ENCODE assay signal across 8 cellular contexts in genomic region chr20:2692036-2692885, GRCh38. TPM values are rescaled to one million over a fixed set of nuclear protein-coding genes. Genes with fewer than 3 reads are reported as not detected.
DNase-seq lines count a peak whose midpoint lies in the region; ATAC-seq, FAIRE-seq and TF ChIP-seq lines count a peak whose summit lies in the region.

TSS of gene EBF4 (plus strand) at chr20:2692780. CDS start at chr20:2693646, 866 bp downstream.

- peak within 1 kb of the TSS; percentile 69 to 91 (median 86) for H3K27ac ChIP-seq in heart left ventricle

- peak; percentile 11 for ATAC-seq in activated naive CD8-positive, alpha-beta T cell treated with anti-CD3 and anti-CD28 coated beads, Interleukin-2, amount 50 U/mL, for 24 hours
- ATAC-seq in heart left ventricle (peak; percentile 21 to 68 (median 46)), GM18505 (IDR thresholded peaks at IDR 0.05; ENCODE audit: unreplicated experiment) (no peak)

- peaks cover 46% of the 10 kb centered on the region for H3K27me3 Mint-ChIP-seq in activated naive CD8-positive, alpha-beta T cell treated with anti-CD3 and anti-CD28 coated beads, Interleukin-2, amount 50 U/mL, for 24 hours
- peaks cover 64% of the 10 kb centered on the region for H3K27me3 Mint-ChIP-seq in osteocyte (ENCODE audit: unreplicated experiment)

- peaks cover 0 to 22% (median 4%) of the 10 kb centered on the region in 12 donors for H3K4me1 ChIP-seq in heart left ventricle

- no peaks in the 10 kb centered on the region for H3K36me3 ChIP-seq in heart left ventricle

- H3K9me3 ChIP-seq in heart left ventricle, result no peaks in the 10 kb centered on the region

- H3K9me3 Mint-ChIP-seq in activated naive CD8-positive, alpha-beta T cell treated with anti-CD3 and anti-CD28 coated beads, Interleukin-2, amount 50 U/mL, for 24 hours, result no peaks in the 10 kb centered on the region
- H3K9me3 Mint-ChIP-seq in osteocyte (ENCODE audit: unreplicated experiment), result no peaks in the 10 kb centered on the region

- intact Hi-C loops in heart left ventricle (cut with DNase I), result loop anchor here in 5 of 10 donors (5.0 to 10.0 kb wide), 4 partner anchors 50 to 163 kb away; partner anchors contain the start of genes PCED1A (in 2 of the 5) and VPS16 (in 2 of the 5)

- no peak for TF ChIP-seq POLR2A in GM12892 (IDR thresholded peaks at IDR 0.05; ENCODE audit: low read depth, low read length)
- peak in 1 of 2 donors; percentile 72 for TF ChIP-seq POLR2A in heart left ventricle (IDR thresholded peaks at IDR 0.05)
- TF ChIP-seq POLR2A in GM18505 (IDR thresholded peaks at IDR 0.05; ENCODE audit: borderline replicate concordance, extremely low read depth, insufficient read depth, insufficient read length), result no peak
- no peak for TF ChIP-seq POLR2A in H54 (IDR thresholded peaks at IDR 0.05; ENCODE audit: low read depth, low read length)

- 2 to 9% (median 4%) methylated on average over 29 to 105 of the region's 106 CpGs for WGBS in heart left ventricle, 4 donors

- no peak for TF ChIP-seq CTCF in heart left ventricle (IDR thresholded peaks at IDR 0.05)
- TF ChIP-seq CTCF in osteocyte (IDR thresholded peaks at IDR 0.05), result no peak

- peak within 1 kb of the TSS; percentile 72 for H3K27ac Mint-ChIP-seq in activated naive CD8-positive, alpha-beta T cell treated with anti-CD3 and anti-CD28 coated beads, Interleukin-2, amount 50 U/mL, for 24 hours
- peak within 1 kb of the TSS; percentile 87 for H3K27ac Mint-ChIP-seq in osteocyte (ENCODE audit: unreplicated experiment)

- peak within 1 kb of the TSS; percentile 40 to 83 (median 62) for H3K4me3 ChIP-seq in heart left ventricle

- peaks cover 0 to 38% (median 4%) of the 10 kb centered on the region in 9 donors for H3K27me3 ChIP-seq in heart left ventricle

- DNase-seq in GM12892 (ENCODE audit: insufficient read length), result peak; percentile 59
- peak; percentile 42 for DNase-seq in NCI-H2227 treated with DMSO at 0.1 percent for 48 hours (lab: John Stamatoyannopoulos, UW)
- DNase-seq in activated naive CD8-positive, alpha-beta T cell treated with anti-CD3 and anti-CD28 coated beads, Interleukin-2, amount 50 U/mL, for 24 hours, result peak; percentile 32
- DNase-seq in heart left ventricle, result peak; percentile 46 to 74 (median 59)
- DNase-seq in osteocyte (ENCODE audit: extremely low spot score, unreplicated experiment), result no peak
- no peak for DNase-seq in amniotic stem cell (lab: John Stamatoyannopoulos, UW)
- DNase-seq in H54 (ENCODE audit: insufficient read length, low spot score), result no peak

- H3K4me1 Mint-ChIP-seq in activated naive CD8-positive, alpha-beta T cell treated with anti-CD3 and anti-CD28 coated beads, Interleukin-2, amount 50 U/mL, for 24 hours, result peaks cover 25% of the 10 kb centered on the region
- H3K4me1 Mint-ChIP-seq in osteocyte (ENCODE audit: unreplicated experiment), result peaks cover 14% of the 10 kb centered on the region

- no peak for FAIRE-seq in GM12892 (lab: Jason Lieb, UNC)
- FAIRE-seq in H54 (lab: Jason Lieb, UNC), result no peak

- peaks cover 1% of the 10 kb centered on the region for H3K36me3 Mint-ChIP-seq in activated naive CD8-positive, alpha-beta T cell treated with anti-CD3 and anti-CD28 coated beads, Interleukin-2, amount 50 U/mL, for 24 hours (ENCODE audit: low read depth)
- H3K36me3 Mint-ChIP-seq in osteocyte (ENCODE audit: unreplicated experiment), result no peaks in the 10 kb centered on the region

- peak within 1 kb of the TSS; percentile 84 for H3K4me3 Mint-ChIP-seq in activated naive CD8-positive, alpha-beta T cell treated with anti-CD3 and anti-CD28 coated beads, Interleukin-2, amount 50 U/mL, for 24 hours
- H3K4me3 Mint-ChIP-seq in osteocyte (ENCODE audit: unreplicated experiment), result peak within 1 kb of the TSS; percentile 87

RNA-seq across cellular contexts. Expression of gene EBF4, which starts in this region (rescaled TPM):
- polyA plus RNA-seq in GM12892 (2012; ENCODE audit: missing spikeins), result not detected
- 1 to 10 TPM; 2.5 to 6.4 (median 4.2) TPM for total RNA-seq in heart left ventricle
- 1 to 10 TPM; 2.7 to 2.9 TPM for polyA plus RNA-seq in heart left ventricle
- 9.8 and 12.8 TPM in 2 replicates for total RNA-seq in osteocyte

Comparison
In these comparisons a context has a peak if more than half of its experiments do, and no peak if none do; other contexts are left out.
1. DNase-seq: peak in GM12892 (single experiment), NCI-H2227 treated with DMSO at 0.1 percent for 48 hours (single experiment), activated naive CD8-positive, alpha-beta T cell treated with anti-CD3 and anti-CD28 coated beads, Interleukin-2, amount 50 U/mL, for 24 hours (single experiment) and heart left ventricle (5 of 5); none in osteocyte (single experiment), amniotic stem cell (single experiment) and H54 (single experiment).